Comparison of ENCODE assay signal across 9 cellular contexts in genomic region chr17:66952031-66952524, GRCh38. TPM values are rescaled to one million over a fixed set of nuclear protein-coding genes. Genes with fewer than 3 reads are reported as not detected.
A peak's percentile ranks its signal among the peaks of the same experiment; 100 is the strongest.
DNase-seq lines count a peak whose midpoint lies in the region; ATAC-seq and TF ChIP-seq lines count a peak whose summit lies in the region.
"Had no signal": no experiment of that assay in that cellular context is flagged by ENCODE, and none has a peak within 500 bp of the region (broad histone marks: within the 10 kb centered on the region; RNA-seq: fewer than 3 reads in every experiment).

No MANE protein-coding gene starts in this region.

- H3K27ac ChIP-seq in C4-2B, result peak overlapping the region; percentile 67

- TF ChIP-seq CTCF in C4-2B (conservative IDR thresholded peaks at IDR 0.05) (no peak), epithelial cell of proximal tubule (conservative IDR thresholded peaks at IDR 0.05; ENCODE audit: low read depth, low read length) (no peak), omental fat pad (IDR thresholded peaks at IDR 0.05) (no peak)

- DNase-seq in NCI-H460 (ENCODE audit: extremely low read depth, low read depth), result peak; percentile 82
- peak; percentile 96 for DNase-seq in epithelial cell of proximal tubule (ENCODE audit: low read depth)
- DNase-seq in omental fat pad (ENCODE audit: low spot score), result no peak
- DNase-seq in germinal center (ENCODE audit: low spot score), result no peak
- DNase-seq in GM19240 (ENCODE audit: insufficient read length, low spot score), result no peak
- DNase-seq: RPMI8226 had no signal

- no peak overlapping the region for H3K4me3 ChIP-seq in epithelial cell of proximal tubule (ENCODE audit: low read depth, low read length)

- ATAC-seq in omental fat pad (ENCODE audit: low FRiP score) (peak; percentile 76), GM18517 (IDR thresholded peaks at IDR 0.05; ENCODE audit: unreplicated experiment) (no peak), HG03175 (IDR thresholded peaks at IDR 0.05; ENCODE audit: unreplicated experiment) (no peak)

RNA-seq across cellular contexts. Expression of gene CACNG4, which starts 12.4 kb away (rescaled TPM):
- 0.32 and 0.49 TPM in 2 replicates for total RNA-seq in NCI-H460 (2014; rRNA removed; shearing (Covaris generic))
- 0.95 and 1.5 TPM in 2 replicates for polyA plus RNA-seq in NCI-H460 (2014; cell fraction: nucleus; rRNA removed)
- total RNA-seq in epithelial cell of proximal tubule (0.14 and 0.29 TPM in 2 replicates), omental fat pad (1 to 10 TPM in 2 of 4 donors, under 1 TPM in 1, not detected in 1; 0.56 to 2.2 (median 1.1) TPM)

Comparison
In these comparisons a context has a peak if more than half of its experiments do, and no peak if none do; other contexts are left out.
1. DNase-seq: peak in NCI-H460 (single experiment) and epithelial cell of proximal tubule (single experiment); none in omental fat pad (single experiment), germinal center (single experiment) and GM19240 (single experiment).